16 cellular contexts compared by ENCODE assay signal in the genomic region with DNA sequence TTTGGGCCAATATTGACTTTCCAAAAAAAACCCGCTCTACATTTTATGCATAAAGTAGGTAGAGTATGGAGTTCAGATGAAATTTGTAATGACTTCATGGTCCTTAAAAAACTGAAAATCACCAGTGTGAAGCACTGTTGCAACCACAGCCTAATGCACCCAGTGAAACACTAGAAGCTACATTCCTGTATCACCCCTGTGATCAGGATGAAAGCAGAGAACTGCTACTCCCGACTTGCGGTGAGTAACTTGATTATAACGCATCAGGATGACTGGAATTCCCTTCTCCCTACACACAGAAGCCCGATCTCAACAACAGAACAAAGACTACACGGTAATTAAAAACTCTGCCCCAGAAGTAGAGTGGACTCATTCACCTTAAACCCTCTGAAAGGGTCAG. TPM values are rescaled to one million over a fixed set of nuclear protein-coding genes. Genes with fewer than 3 reads are reported as not detected.
DNase-seq lines count a peak whose midpoint lies in the region; ATAC-seq and TF ChIP-seq lines count a peak whose summit lies in the region.
"Had no signal": no experiment of that assay in that cellular context is flagged by ENCODE, and none has a peak within 500 bp of the region (broad histone marks: within the 10 kb centered on the region; RNA-seq: fewer than 3 reads in every experiment).

No MANE protein-coding gene starts in this region.

- H3K27me3 ChIP-seq in neural progenitor cell (no peaks in the 10 kb centered on the region), adrenal gland (peaks cover 16% of the 10 kb centered on the region)

- ATAC-seq in GM21360 (IDR thresholded peaks at IDR 0.05; ENCODE audit: unreplicated experiment) (no peak), esophagus mucosa (no peak)

- H3K36me3 Mint-ChIP-seq in neural progenitor cell (no peaks in the 10 kb centered on the region), CD14-positive monocyte (no peaks in the 10 kb centered on the region)

- H4K20me1 ChIP-seq in neural progenitor cell (ENCODE audit: low read depth) = no peaks in the 10 kb centered on the region

- H3K9me3 Mint-ChIP-seq in neural progenitor cell (no peaks in the 10 kb centered on the region), CD14-positive monocyte (no peaks in the 10 kb centered on the region)

- H3K79me2 ChIP-seq in neural progenitor cell (ENCODE audit: low read depth) = no peaks in the 10 kb centered on the region

- no peak overlapping the region for H3K4me3 ChIP-seq in epithelial cell of esophagus (ENCODE audit: low read length)
- H3K4me3 ChIP-seq in neural progenitor cell = no peak overlapping the region
- H3K4me3 ChIP-seq in adrenal gland = no peak overlapping the region
- H3K4me3 ChIP-seq: prostate gland had no signal

- H3K4me3 Mint-ChIP-seq in neural progenitor cell = peak overlapping the region; percentile 12
- H3K4me3 Mint-ChIP-seq in CD14-positive monocyte = no peak overlapping the region

- H3K4me1 ChIP-seq in neural progenitor cell (peaks cover 20% of the 10 kb centered on the region), adrenal gland (replicated peaks in 1 of 2) (no peaks in the 10 kb centered on the region)
- H3K4me1 ChIP-seq: BE2C, prostate gland had no signal

- peaks cover 14% of the 10 kb centered on the region for H3F3A ChIP-seq in neural progenitor cell (ENCODE audit: low read depth)

- H3K27ac Mint-ChIP-seq in neural progenitor cell (no peak overlapping the region), CD14-positive monocyte (no peak overlapping the region)

- DNase-seq in ELR (ENCODE audit: low read depth) (peak; percentile 64), RPMI7951 (ENCODE audit: low read depth) (peak; percentile 31), epithelial cell of esophagus (ENCODE audit: low read depth) (peak; percentile 49), neural progenitor cell (ENCODE audit: low spot score) (peak; percentile 70), adrenal gland (no peak), CD14-positive monocyte (ENCODE audit: low spot score) (no peak)
- DNase-seq: activated CD8-positive, alpha-beta memory T cell treated with anti-CD3 and anti-CD28 coated beads for 24 hours; activated effector memory CD4-positive, alpha-beta T cell treated with Interleukin-2 at 50 U/mL for 16 hours; BE2C; DMS 273 treated with DMSO at 0.1 percent for 48 hours; glutamatergic neuron; kidney had no signal

- H3K36me3 ChIP-seq in neural progenitor cell (no peaks in the 10 kb centered on the region), adrenal gland (replicated peaks in 1 of 2) (no peaks in the 10 kb centered on the region)
- H3K36me3 ChIP-seq: BE2C, prostate gland had no signal

- H2AFZ ChIP-seq in neural progenitor cell (replicated peaks) = no peak overlapping the region

- H3K9me3 ChIP-seq in neural progenitor cell (ENCODE audit: low read depth) (no peaks in the 10 kb centered on the region), adrenal gland (replicated peaks in 1 of 3) (no peaks in the 10 kb centered on the region)
- H3K9me3 ChIP-seq: BE2C, prostate gland had no signal

- no peak overlapping the region for H3K9ac ChIP-seq in neural progenitor cell

- TF ChIP-seq CTCF in epithelial cell of esophagus (IDR thresholded peaks at IDR 0.05; ENCODE audit: insufficient read depth, low read depth, low read length, missing control alignments) (no peak), neural progenitor cell (IDR thresholded peaks at IDR 0.05) (no peak), adrenal gland (IDR thresholded peaks at IDR 0.05) (no peak), CD14-positive monocyte (IDR thresholded peaks at IDR 0.05) (no peak)

- peak overlapping the region; percentile 49 for H3K4me2 ChIP-seq in neural progenitor cell

- H3K27me3 Mint-ChIP-seq in neural progenitor cell (ENCODE audit: insufficient read depth, low read depth) (no peaks in the 10 kb centered on the region), CD14-positive monocyte (ENCODE audit: low read depth in 3 of 3) (peaks cover 21 to 26% (median 26%) of the 10 kb centered on the region in 3 donors)

- intact Hi-C loops in adrenal gland (cut with DNase I) (no loop called here), CD14-positive monocyte (cut with micrococcal nuclease) (no loop called here)

- WGBS in adrenal gland, 4 donors = 43 to 53% (median 48%) methylated on average over 6 of the region's 6 CpGs

- H3K27ac ChIP-seq in neural progenitor cell (no peak overlapping the region), adrenal gland (no peak overlapping the region)
- H3K27ac ChIP-seq: prostate gland, VCaP had no signal

- TF ChIP-seq POLR2A in adrenal gland (IDR thresholded peaks at IDR 0.05) = no peak

- peaks cover 34% of the 10 kb centered on the region for H3K4me1 Mint-ChIP-seq in neural progenitor cell
- H3K4me1 Mint-ChIP-seq in CD14-positive monocyte = peaks cover 2% of the 10 kb centered on the region

RNA-seq across cellular contexts. Expression of a gene that starts 33.8 kb away (rescaled TPM):
- 0.84 and 1.2 TPM in 2 replicates for total RNA-seq in RPMI7951 (2014; rRNA removed; shearing (Covaris generic))
- total RNA-seq in neural progenitor cell (ENCODE audit: low replicate concordance) (0.09 and 0.77 TPM in 2 replicates), adrenal gland (1 to 10 TPM in 3 of 8 donors, under 1 TPM in 5; 0.18 to 6.1 (median 0.58) TPM), esophagus mucosa (0.08 TPM)
- polyA plus RNA-seq in adrenal gland (10 to 100 TPM in 1 of 3 donors, 1 to 10 TPM in 2; 1.1 to 14.5 (median 1.3) TPM), CD14-positive monocyte (not detected)

Comparison
In these comparisons a context has a peak if more than half of its experiments do, and no peak if none do; other contexts are left out.
1. DNase-seq: peak in ELR (single experiment), RPMI7951 (single experiment), epithelial cell of esophagus (single experiment) and neural progenitor cell (single experiment); none in adrenal gland (0 of 7) and CD14-positive monocyte (single experiment).